In genomic region chr10:57707300-57707658, GRCh38 we compare ENCODE assay signal across 3 cellular contexts.
TF ChIP-seq lines count a peak whose summit lies in the region.

No MANE protein-coding gene starts in this region.

TF ChIP-seq in A549, 52 proteins besides CTCF, POLR2A, EP300 and RAD21:
- no peak for TF ChIP-seq E2F6 (IDR thresholded peaks at IDR 0.05; ENCODE audit: borderline replicate concordance, low read depth)
- no peak for TF ChIP-seq NFE2L2 (conservative IDR thresholded peaks at IDR 0.05; ENCODE audit: low read length)
- TF ChIP-seq CHD4 (IDR thresholded peaks at IDR 0.05; ENCODE audit: borderline replicate concordance), result no peak
- TF ChIP-seq FOSL2 (IDR thresholded peaks at IDR 0.05), result no peak
- TF ChIP-seq FOSL2 (CRISPR knock-in tag; IDR thresholded peaks at IDR 0.05), result no peak

TF ChIP-seq in H1, 55 proteins besides CTCF, POLR2A, EP300 and RAD21:
- TF ChIP-seq POLR2AphosphoS5 (IDR thresholded peaks at IDR 0.05; ENCODE audit: low read depth, low read length) (no peak), CHD1 (IDR thresholded peaks at IDR 0.05; ENCODE audit: low read depth, low read length) (no peak), RNF2 (IDR thresholded peaks at IDR 0.05; ENCODE audit: borderline replicate concordance, low read depth, low read length, missing control alignments, poor library complexity, severe bottlenecking) (no peak), SIN3A (conservative IDR thresholded peaks at IDR 0.05 in 1 of 2, IDR thresholded peaks at IDR 0.05 in 1 of 2; ENCODE audit: low read depth in 1 of 2, low read length in 2 of 2) (no peak), BACH1 (IDR thresholded peaks at IDR 0.05; ENCODE audit: low read length) (no peak), CBX8 (IDR thresholded peaks at IDR 0.05; ENCODE audit: borderline replicate concordance, low read depth, low read length) (no peak), SRF (IDR thresholded peaks at IDR 0.05; ENCODE audit: low read depth, low read length) (no peak), ATF2 (IDR thresholded peaks at IDR 0.05; ENCODE audit: low read length) (no peak), TCF12 (IDR thresholded peaks at IDR 0.05; ENCODE audit: low read depth, low read length) (no peak), BCL11A (IDR thresholded peaks at IDR 0.05; ENCODE audit: low read depth in 2 of 2, low read length in 2 of 2) (no peak), ASH2L (IDR thresholded peaks at IDR 0.05; ENCODE audit: low read length) (no peak), CHD2 (IDR thresholded peaks at IDR 0.05; ENCODE audit: low read length) (no peak), CHD7 (IDR thresholded peaks at IDR 0.05; ENCODE audit: insufficient replicate concordance, low read length) (no peak), JUND (IDR thresholded peaks at IDR 0.05; ENCODE audit: low read length) (no peak)
TF ChIP-seq in H1: peak in this region for 0.

TF ChIP-seq in HEK293T, 16 proteins besides CTCF, POLR2A, EP300 and RAD21:
- TF ChIP-seq LEF1 (IDR thresholded peaks at IDR 0.05; ENCODE audit: borderline replicate concordance) (no peak), NFRKB (IDR thresholded peaks at IDR 0.05) (no peak), ELF4 (IDR thresholded peaks at IDR 0.05) (no peak)
